Comparison of ENCODE assay signal across 8 cellular contexts in the genomic region with DNA sequence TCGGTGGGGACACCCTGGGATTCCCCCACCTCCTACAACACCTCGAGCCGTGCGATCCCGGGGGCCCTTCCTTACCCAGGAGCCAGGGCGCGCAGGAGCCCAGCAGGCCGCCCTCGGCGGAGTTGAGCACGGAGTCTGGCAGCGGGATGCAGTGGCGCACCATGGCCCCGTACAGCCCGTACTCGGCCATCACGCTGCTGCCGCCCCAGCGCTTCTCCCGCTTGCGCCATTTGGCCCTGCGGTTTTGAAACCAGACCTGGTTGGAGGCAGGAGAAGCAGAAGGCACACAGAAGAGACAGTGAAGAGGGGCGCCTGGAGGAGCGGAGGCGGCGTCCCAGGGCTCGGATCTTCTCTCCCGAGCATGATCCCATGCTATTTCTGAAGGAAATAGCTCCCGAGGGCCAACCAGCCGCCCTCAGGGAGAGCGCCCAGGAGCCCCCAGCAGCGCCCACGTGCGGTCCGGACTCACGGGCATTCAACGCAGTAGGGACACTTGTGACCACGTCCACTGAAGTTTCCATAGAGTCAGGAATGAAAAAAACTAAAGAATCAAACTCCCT. TPM values are rescaled to one million over a fixed set of nuclear protein-coding genes. Genes with fewer than 3 reads are reported as not detected.
A peak's percentile ranks its signal among the peaks of the same experiment; 100 is the strongest.
DNase-seq lines count a peak whose midpoint lies in the region; ATAC-seq and TF ChIP-seq lines count a peak whose summit lies in the region.

No MANE protein-coding gene starts in this region.

- peak overlapping the region in 1 of 2 donors; percentile 14 for H3K27ac ChIP-seq in ovary

- intact Hi-C loops in ovary (cut with DNase I): loop anchor here in 2 of 4 donors (5.0 to 10.0 kb wide), 2 partner anchors 215 to 317 kb away; partner anchors contain the start of gene ABHD12 (in 1 of the 2)

- WGBS in ovary, 3 donors: 1 to 5% (median 2%) methylated on average over 37 to 38 of the region's 38 CpGs

- peak; percentile 60 for DNase-seq in D341Med (ENCODE audit: low spot score)
- DNase-seq in NCI-H69 (lab: John Stamatoyannopoulos, UW): peak; percentile 51
- no peak for DNase-seq in epithelial cell of proximal tubule (ENCODE audit: low read depth)
- peak in 3 of 5 donors; percentile 38 to 66 (median 47) for DNase-seq in ovary
- no peak for DNase-seq in stimulated activated CD4-positive, alpha-beta T cell treated with anti-CD3 and anti-CD28 coated beads, Interleukin-4, amount 100 ng/mL, for 24 hours
- DNase-seq in T-helper 2 cell: no peak

- H3K4me3 ChIP-seq in epithelial cell of proximal tubule (ENCODE audit: low read depth, low read length) (peak overlapping the region; percentile 25), ovary (peak overlapping the region; percentile 22)

- peaks cover 1% of the 10 kb centered on the region for H3K4me1 ChIP-seq in ovary (ENCODE audit: insufficient read depth)

- TF ChIP-seq EP300 in ovary (IDR thresholded peaks at IDR 0.05): no peak

- TF ChIP-seq POLR2A in ovary (IDR thresholded peaks at IDR 0.05): no peak

- no peaks in the 10 kb centered on the region for H3K36me3 ChIP-seq in ovary

- TF ChIP-seq CTCF in epithelial cell of proximal tubule (conservative IDR thresholded peaks at IDR 0.05; ENCODE audit: low read depth, low read length) (no peak), ovary (IDR thresholded peaks at IDR 0.05) (no peak)

- no peaks in the 10 kb centered on the region for H3K27me3 ChIP-seq in ovary

- H3K9me3 ChIP-seq in ovary: no peaks in the 10 kb centered on the region

- no peak for ATAC-seq in GM18511 (IDR thresholded peaks at IDR 0.05; ENCODE audit: unreplicated experiment)
- no peak for ATAC-seq in GM21717 (IDR thresholded peaks at IDR 0.05; ENCODE audit: unreplicated experiment)

RNA-seq across cellular contexts. Expression of gene VSX1, which starts 4.3 kb away (rescaled TPM):
- total RNA-seq in epithelial cell of proximal tubule: not detected in 2 replicates
- total RNA-seq in ovary: 1 to 10 TPM in 2 of 7 donors, under 1 TPM in 3, not detected in 2; 0.13 to 1.4 (median 0.96) TPM
- under 1 TPM; 0.11 to 0.75 TPM for polyA plus RNA-seq in ovary

RNA-seq across cellular contexts. Expression of gene ACSS1, which starts 19.8 kb away (rescaled TPM):
- total RNA-seq in epithelial cell of proximal tubule (3.9 and 4.1 TPM in 2 replicates), ovary (10 to 100 TPM; 14.9 to 37.0 (median 29.0) TPM)
- polyA plus RNA-seq in ovary: 10 to 100 TPM; 13.1 to 31.9 TPM

Comparison
In these comparisons a context has a peak if more than half of its experiments do, and no peak if none do; other contexts are left out.
1. DNase-seq: peak in D341Med (single experiment), NCI-H69 (single experiment) and ovary (3 of 5); none in epithelial cell of proximal tubule (single experiment), stimulated activated CD4-positive, alpha-beta T cell treated with anti-CD3 and anti-CD28 coated beads, Interleukin-4, amount 100 ng/mL, for 24 hours (single experiment) and T-helper 2 cell (0 of 5).